1 cellular context compared by ENCODE assay signal in the genomic region with DNA sequence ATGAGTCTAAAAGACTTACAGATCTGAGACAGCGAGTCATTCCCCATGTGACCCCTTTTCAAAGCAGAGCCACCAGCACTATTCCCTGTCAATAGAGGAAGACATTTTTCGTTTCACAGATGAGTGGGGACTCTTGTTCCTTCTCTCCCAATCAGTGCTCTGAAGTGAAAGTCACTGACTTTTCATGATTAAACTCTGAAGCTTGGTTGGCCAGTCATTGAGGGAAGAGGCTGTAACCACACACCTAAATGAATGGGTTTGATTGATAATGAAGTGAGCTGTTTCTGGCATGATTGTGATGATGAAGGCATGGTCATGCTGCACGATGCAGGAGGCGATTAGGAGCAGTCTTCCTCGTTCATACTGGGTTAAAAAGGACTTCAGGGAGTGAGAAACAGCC.
TF ChIP-seq lines count a peak whose summit lies in the region.

No MANE protein-coding gene starts in this region.

TF ChIP-seq in GM12878, 131 proteins besides CTCF, POLR2A, EP300 and RAD21 (continued from another document):
- TF ChIP-seq, protein P1, sequence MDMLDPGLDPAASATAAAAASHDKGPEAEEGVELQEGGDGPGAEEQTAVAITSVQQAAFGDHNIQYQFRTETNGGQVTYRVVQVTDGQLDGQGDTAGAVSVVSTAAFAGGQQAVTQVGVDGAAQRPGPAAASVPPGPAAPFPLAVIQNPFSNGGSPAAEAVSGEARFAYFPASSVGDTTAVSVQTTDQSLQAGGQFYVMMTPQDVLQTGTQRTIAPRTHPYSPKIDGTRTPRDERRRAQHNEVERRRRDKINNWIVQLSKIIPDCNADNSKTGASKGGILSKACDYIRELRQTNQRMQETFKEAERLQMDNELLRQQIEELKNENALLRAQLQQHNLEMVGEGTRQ (IDR thresholded peaks at IDR 0.05; ENCODE audit: borderline replicate concordance, low read depth, low read length), result no peak
- peak; percentile 89; the same call in 1 of the 2 replicates for TF ChIP-seq BCL11A (IDR thresholded peaks at IDR 0.05; ENCODE audit: low read depth, low read length)
- TF ChIP-seq BACH1 (IDR thresholded peaks at IDR 0.05; ENCODE audit: borderline replicate concordance), result no peak
- peak; percentile 53 for TF ChIP-seq DPF2 (IDR thresholded peaks at IDR 0.05)
- peak; percentile 39; the same call in 1 of the 2 replicates for TF ChIP-seq ZNF687 (IDR thresholded peaks at IDR 0.05)
- peak in 1 of 2 experiments; percentile 11; a peak in 1 of 4 replicates for TF ChIP-seq BHLHE40 (IDR thresholded peaks at IDR 0.05; ENCODE audit: borderline replicate concordance in 1 of 2, low read depth in 2 of 2, low read length in 1 of 2)
- peak; percentile 55; the same call in 1 of the 2 replicates for TF ChIP-seq MTA2 (IDR thresholded peaks at IDR 0.05; ENCODE audit: low read depth)
- TF ChIP-seq IRF4 (IDR thresholded peaks at IDR 0.05; ENCODE audit: low read depth, low read length), result peak; percentile 37; the same call in 1 of the 2 replicates
- peak; percentile 19; the same call in 1 of the 2 replicates for TF ChIP-seq IKZF1 (conservative IDR thresholded peaks at IDR 0.05)
- TF ChIP-seq MXI1 (IDR thresholded peaks at IDR 0.05; ENCODE audit: low read depth, low read length), result no peak
